ENCODE assay signal across 1 cellular context in the genomic region with DNA sequence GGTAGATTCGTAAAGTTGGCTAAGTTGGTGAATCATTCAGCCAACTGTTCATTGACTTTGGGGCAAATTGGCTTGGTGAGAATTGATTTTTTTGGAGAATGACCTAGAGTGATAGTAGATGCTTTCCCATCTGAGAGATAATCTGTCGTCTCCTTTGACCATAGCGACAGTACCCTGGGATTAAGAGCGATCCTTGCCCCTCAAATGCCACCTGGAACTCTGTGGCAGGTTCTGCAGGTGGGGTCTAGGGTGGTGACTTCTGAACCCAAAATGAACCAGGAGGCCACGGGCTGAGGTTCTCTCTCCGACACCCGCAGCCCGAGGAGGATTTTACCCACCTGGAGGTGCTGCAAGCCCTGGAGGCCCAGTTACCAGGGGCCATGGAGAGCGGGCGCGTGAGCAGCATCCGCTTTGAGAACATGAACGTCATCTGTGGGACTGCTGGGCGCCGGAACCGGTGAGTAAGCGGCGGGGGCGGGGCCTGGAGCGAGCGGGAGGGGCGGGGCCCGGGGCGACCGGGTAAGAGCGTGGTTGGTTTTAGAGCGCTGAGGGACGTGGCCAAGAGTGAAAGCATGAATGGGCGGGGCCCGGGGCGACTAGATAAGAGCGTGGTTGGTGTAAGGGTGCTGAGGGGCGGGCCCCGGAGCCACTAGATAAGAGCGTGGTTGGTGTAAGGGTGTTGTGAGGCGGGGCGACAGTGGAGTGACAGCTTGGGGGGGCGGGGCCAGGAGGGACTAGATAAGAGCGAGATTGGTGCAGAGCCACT.
TF ChIP-seq lines count a peak whose summit lies in the region.

No MANE protein-coding gene starts in this region.

TF ChIP-seq in K562, 482 proteins besides CTCF, POLR2A, EP300 and RAD21 (continued from another document and continues in another):
- TF ChIP-seq, protein P1, sequence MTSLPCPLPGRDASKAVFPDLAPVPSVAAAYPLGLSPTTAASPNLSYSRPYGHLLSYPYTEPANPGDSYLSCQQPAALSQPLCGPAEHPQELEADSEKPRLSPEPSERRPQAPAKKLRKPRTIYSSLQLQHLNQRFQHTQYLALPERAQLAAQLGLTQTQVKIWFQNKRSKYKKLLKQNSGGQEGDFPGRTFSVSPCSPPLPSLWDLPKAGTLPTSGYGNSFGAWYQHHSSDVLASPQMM (CRISPR knock-in tag; IDR thresholded peaks at IDR 0.05), result no peak
- no peak for TF ChIP-seq KAT8 (IDR thresholded peaks at IDR 0.05; ENCODE audit: low read depth)
- TF ChIP-seq JUN (IDR thresholded peaks at IDR 0.05; ENCODE audit: borderline replicate concordance, low read depth, low read length), result no peak
- TF ChIP-seq JUN (CRISPR knock-in tag; IDR thresholded peaks at IDR 0.05; ENCODE audit: borderline replicate concordance), result no peak
- no peak for TF ChIP-seq KDM1A (IDR thresholded peaks at IDR 0.05)
- TF ChIP-seq, protein P2, sequence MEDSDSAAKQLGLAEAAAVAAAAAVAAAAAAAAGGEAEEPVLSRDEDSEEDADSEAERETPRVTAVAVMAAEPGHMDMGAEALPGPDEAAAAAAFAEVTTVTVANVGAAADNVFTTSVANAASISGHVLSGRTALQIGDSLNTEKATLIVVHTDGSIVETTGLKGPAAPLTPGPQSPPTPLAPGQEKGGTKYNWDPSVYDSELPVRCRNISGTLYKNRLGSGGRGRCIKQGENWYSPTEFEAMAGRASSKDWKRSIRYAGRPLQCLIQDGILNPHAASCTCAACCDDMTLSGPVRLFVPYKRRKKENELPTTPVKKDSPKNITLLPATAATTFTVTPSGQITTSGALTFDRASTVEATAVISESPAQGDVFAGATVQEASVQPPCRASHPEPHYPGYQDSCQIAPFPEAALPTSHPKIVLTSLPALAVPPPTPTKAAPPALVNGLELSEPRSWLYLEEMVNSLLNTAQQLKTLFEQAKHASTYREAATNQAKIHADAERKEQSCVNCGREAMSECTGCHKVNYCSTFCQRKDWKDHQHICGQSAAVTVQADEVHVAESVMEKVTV (CRISPR knock-in tag; IDR thresholded peaks at IDR 0.05), result no peak
- TF ChIP-seq HSF4 (CRISPR knock-in tag; IDR thresholded peaks at IDR 0.05; ENCODE audit: borderline replicate concordance), result no peak
- no peak for TF ChIP-seq FUS (optimal IDR thresholded peaks at IDR 0.05; ENCODE audit: low read depth, low read length)
- no peak for TF ChIP-seq RFX7 (CRISPR knock-in tag; IDR thresholded peaks at IDR 0.05)
- TF ChIP-seq, protein P3, sequence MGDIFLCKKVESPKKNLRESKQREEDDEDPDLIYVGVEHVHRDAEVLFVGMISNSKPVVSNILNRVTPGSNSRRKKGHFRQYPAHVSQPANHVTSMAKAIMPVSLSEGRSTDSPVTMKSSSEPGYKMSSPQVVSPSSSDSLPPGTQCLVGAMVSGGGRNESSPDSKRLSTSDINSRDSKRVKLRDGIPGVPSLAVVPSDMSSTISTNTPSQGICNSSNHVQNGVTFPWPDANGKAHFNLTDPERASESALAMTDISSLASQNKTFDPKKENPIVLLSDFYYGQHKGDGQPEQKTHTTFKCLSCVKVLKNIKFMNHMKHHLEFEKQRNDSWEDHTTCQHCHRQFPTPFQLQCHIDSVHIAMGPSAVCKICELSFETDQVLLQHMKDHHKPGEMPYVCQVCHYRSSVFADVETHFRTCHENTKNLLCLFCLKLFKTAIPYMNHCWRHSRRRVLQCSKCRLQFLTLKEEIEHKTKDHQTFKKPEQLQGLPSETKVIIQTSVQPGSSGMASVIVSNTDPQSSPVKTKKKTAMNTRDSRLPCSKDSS (IDR thresholded peaks at IDR 0.05; ENCODE audit: low read depth, partially characterized antibody), result no peak
- TF ChIP-seq HNRNPUL1 (IDR thresholded peaks at IDR 0.05; ENCODE audit: low read length), result no peak
- TF ChIP-seq HMG20B (CRISPR knock-in tag; IDR thresholded peaks at IDR 0.05), result no peak
- TF ChIP-seq, protein P4, sequence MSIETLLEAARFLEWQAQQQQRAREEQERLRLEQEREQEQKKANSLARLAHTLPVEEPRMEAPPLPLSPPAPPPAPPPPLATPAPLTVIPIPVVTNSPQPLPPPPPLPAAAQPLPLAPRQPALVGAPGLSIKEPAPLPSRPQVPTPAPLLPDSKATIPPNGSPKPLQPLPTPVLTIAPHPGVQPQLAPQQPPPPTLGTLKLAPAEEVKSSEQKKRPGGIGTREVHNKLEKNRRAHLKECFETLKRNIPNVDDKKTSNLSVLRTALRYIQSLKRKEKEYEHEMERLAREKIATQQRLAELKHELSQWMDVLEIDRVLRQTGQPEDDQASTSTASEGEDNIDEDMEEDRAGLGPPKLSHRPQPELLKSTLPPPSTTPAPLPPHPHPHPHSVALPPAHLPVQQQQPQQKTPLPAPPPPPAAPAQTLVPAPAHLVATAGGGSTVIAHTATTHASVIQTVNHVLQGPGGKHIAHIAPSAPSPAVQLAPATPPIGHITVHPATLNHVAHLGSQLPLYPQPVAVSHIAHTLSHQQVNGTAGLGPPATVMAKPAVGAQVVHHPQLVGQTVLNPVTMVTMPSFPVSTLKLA (conservative IDR thresholded peaks at IDR 0.05), result peak; percentile 35; a peak in 2 of 4 replicates
- TF ChIP-seq, protein P5, sequence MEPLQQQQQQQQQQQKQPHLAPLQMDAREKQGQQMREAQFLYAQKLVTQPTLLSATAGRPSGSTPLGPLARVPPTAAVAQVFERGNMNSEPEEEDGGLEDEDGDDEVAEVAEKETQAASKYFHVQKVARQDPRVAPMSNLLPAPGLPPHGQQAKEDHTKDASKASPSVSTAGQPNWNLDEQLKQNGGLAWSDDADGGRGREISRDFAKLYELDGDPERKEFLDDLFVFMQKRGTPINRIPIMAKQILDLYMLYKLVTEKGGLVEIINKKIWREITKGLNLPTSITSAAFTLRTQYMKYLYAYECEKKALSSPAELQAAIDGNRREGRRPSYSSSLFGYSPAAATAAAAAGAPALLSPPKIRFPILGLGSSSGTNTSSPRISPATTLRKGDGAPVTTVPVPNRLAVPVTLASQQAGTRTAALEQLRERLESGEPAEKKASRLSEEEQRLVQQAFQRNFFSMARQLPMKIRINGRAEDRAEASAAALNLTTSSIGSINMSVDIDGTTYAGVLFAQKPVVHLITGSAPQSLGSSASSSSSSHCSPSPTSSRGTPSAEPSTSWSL (CRISPR knock-in tag; IDR thresholded peaks at IDR 0.05; ENCODE audit: borderline replicate concordance), result no peak
- TF ChIP-seq, protein P6, sequence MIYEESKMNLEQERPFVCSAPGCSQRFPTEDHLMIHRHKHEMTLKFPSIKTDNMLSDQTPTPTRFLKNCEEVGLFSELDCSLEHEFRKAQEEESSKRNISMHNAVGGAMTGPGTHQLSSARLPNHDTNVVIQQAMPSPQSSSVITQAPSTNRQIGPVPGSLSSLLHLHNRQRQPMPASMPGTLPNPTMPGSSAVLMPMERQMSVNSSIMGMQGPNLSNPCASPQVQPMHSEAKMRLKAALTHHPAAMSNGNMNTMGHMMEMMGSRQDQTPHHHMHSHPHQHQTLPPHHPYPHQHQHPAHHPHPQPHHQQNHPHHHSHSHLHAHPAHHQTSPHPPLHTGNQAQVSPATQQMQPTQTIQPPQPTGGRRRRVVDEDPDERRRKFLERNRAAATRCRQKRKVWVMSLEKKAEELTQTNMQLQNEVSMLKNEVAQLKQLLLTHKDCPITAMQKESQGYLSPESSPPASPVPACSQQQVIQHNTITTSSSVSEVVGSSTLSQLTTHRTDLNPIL (CRISPR knock-in tag; IDR thresholded peaks at IDR 0.05), result peak; percentile 12; the same call in 1 of the 2 replicates
- TF ChIP-seq SIN3A (IDR thresholded peaks at IDR 0.05; ENCODE audit: borderline replicate concordance in 2 of 2, control insufficient read depth in 1 of 2, low read depth in 2 of 2, low read length in 2 of 2), result no peak; a peak in 1 of 4 replicates
- peak; percentile 30; the same call in 1 of the 2 replicates for TF ChIP-seq MYC (IDR thresholded peaks at IDR 0.05; ENCODE audit: low read depth, low read length)
- peak; percentile 73; the same call in 1 of the 2 replicates for TF ChIP-seq MYC (CRISPR knock-in tag; IDR thresholded peaks at IDR 0.05; ENCODE audit: borderline replicate concordance, low read depth)
- TF ChIP-seq, protein P7, sequence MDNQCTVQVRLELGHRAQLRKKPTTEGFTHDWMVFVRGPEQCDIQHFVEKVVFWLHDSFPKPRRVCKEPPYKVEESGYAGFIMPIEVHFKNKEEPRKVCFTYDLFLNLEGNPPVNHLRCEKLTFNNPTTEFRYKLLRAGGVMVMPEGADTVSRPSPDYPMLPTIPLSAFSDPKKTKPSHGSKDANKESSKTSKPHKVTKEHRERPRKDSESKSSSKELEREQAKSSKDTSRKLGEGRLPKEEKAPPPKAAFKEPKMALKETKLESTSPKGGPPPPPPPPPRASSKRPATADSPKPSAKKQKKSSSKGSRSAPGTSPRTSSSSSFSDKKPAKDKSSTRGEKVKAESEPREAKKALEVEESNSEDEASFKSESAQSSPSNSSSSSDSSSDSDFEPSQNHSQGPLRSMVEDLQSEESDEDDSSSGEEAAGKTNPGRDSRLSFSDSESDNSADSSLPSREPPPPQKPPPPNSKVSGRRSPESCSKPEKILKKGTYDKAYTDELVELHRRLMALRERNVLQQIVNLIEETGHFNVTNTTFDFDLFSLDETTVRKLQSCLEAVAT (IDR thresholded peaks at IDR 0.05), result no peak
- TF ChIP-seq SUPT5H (IDR thresholded peaks at IDR 0.05), result peak; percentile 12
- TF ChIP-seq STAT5A (IDR thresholded peaks at IDR 0.05; ENCODE audit: borderline replicate concordance, low read length), result no peak
- no peak for TF ChIP-seq ELF1 (tag; IDR thresholded peaks at IDR 0.05)
- TF ChIP-seq SAP30 (IDR thresholded peaks at IDR 0.05; ENCODE audit: borderline replicate concordance, insufficient read depth, low read depth, low read length, poor library complexity, severe bottlenecking), result peak; percentile 41
- TF ChIP-seq, protein P8, sequence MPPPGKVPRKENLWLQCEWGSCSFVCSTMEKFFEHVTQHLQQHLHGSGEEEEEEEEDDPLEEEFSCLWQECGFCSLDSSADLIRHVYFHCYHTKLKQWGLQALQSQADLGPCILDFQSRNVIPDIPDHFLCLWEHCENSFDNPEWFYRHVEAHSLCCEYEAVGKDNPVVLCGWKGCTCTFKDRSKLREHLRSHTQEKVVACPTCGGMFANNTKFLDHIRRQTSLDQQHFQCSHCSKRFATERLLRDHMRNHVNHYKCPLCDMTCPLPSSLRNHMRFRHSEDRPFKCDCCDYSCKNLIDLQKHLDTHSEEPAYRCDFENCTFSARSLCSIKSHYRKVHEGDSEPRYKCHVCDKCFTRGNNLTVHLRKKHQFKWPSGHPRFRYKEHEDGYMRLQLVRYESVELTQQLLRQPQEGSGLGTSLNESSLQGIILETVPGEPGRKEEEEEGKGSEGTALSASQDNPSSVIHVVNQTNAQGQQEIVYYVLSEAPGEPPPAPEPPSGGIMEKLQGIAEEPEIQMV (tag; conservative IDR thresholded peaks at IDR 0.05; ENCODE audit: low read depth), result no peak
- peak; percentile 89 for TF ChIP-seq SMAD1 (IDR thresholded peaks at IDR 0.05; ENCODE audit: low read depth, low read length, partially characterized antibody)
- TF ChIP-seq FOXP1 (CRISPR knock-in tag; IDR thresholded peaks at IDR 0.05), result no peak
- TF ChIP-seq TSC22D4 (tag; IDR thresholded peaks at IDR 0.05), result no peak
- no peak for TF ChIP-seq ZBTB17 (CRISPR knock-in tag; IDR thresholded peaks at IDR 0.05)
- peak; percentile 78 for TF ChIP-seq ELF2 (CRISPR knock-in tag; IDR thresholded peaks at IDR 0.05)
- TF ChIP-seq, protein P9, sequence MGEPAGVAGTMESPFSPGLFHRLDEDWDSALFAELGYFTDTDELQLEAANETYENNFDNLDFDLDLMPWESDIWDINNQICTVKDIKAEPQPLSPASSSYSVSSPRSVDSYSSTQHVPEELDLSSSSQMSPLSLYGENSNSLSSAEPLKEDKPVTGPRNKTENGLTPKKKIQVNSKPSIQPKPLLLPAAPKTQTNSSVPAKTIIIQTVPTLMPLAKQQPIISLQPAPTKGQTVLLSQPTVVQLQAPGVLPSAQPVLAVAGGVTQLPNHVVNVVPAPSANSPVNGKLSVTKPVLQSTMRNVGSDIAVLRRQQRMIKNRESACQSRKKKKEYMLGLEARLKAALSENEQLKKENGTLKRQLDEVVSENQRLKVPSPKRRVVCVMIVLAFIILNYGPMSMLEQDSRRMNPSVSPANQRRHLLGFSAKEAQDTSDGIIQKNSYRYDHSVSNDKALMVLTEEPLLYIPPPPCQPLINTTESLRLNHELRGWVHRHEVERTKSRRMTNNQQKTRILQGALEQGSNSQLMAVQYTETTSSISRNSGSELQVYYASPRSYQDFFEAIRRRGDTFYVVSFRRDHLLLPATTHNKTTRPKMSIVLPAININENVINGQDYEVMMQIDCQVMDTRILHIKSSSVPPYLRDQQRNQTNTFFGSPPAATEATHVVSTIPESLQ (CRISPR knock-in tag; IDR thresholded peaks at IDR 0.05), result no peak
- TF ChIP-seq MAZ (CRISPR knock-in tag; conservative IDR thresholded peaks at IDR 0.05 in 1 of 2, IDR thresholded peaks at IDR 0.05 in 1 of 2), result peak in 1 of 2 experiments; percentile 74; a peak in 3 of 4 replicates
- TF ChIP-seq ZKSCAN3 (CRISPR knock-in tag; IDR thresholded peaks at IDR 0.05), result no peak
- TF ChIP-seq, protein P10, sequence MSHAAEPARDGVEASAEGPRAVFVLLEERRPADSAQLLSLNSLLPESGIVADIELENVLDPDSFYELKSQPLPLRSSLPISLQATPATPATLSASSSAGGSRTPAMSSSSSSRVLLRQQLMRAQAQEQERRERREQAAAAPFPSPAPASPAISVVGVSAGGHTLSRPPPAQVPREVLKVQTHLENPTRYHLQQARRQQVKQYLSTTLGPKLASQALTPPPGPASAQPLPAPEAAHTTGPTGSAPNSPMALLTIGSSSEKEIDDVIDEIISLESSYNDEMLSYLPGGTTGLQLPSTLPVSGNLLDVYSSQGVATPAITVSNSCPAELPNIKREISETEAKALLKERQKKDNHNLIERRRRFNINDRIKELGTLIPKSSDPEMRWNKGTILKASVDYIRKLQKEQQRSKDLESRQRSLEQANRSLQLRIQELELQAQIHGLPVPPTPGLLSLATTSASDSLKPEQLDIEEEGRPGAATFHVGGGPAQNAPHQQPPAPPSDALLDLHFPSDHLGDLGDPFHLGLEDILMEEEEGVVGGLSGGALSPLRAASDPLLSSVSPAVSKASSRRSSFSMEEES (CRISPR knock-in tag; IDR thresholded peaks at IDR 0.05), result no peak
- TF ChIP-seq ZNF717 (CRISPR knock-in tag; IDR thresholded peaks at IDR 0.05), result no peak
- TF ChIP-seq ZNF408 (CRISPR knock-in tag; IDR thresholded peaks at IDR 0.05; ENCODE audit: low read depth), result no peak
- TF ChIP-seq, protein P11, sequence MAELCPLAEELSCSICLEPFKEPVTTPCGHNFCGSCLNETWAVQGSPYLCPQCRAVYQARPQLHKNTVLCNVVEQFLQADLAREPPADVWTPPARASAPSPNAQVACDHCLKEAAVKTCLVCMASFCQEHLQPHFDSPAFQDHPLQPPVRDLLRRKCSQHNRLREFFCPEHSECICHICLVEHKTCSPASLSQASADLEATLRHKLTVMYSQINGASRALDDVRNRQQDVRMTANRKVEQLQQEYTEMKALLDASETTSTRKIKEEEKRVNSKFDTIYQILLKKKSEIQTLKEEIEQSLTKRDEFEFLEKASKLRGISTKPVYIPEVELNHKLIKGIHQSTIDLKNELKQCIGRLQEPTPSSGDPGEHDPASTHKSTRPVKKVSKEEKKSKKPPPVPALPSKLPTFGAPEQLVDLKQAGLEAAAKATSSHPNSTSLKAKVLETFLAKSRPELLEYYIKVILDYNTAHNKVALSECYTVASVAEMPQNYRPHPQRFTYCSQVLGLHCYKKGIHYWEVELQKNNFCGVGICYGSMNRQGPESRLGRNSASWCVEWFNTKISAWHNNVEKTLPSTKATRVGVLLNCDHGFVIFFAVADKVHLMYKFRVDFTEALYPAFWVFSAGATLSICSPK (IDR thresholded peaks at IDR 0.05; ENCODE audit: borderline replicate concordance), result no peak
- no peak for TF ChIP-seq CHD1 (IDR thresholded peaks at IDR 0.05; ENCODE audit: low read length)
- TF ChIP-seq GTF2E2 (tag; IDR thresholded peaks at IDR 0.05), result peak; percentile 97
- TF ChIP-seq POLR2AphosphoS5 (IDR thresholded peaks at IDR 0.05; ENCODE audit: control insufficient read depth, insufficient read depth, low read depth, low read length), result peak; percentile 90
- TF ChIP-seq ZNF57 (CRISPR knock-in tag; IDR thresholded peaks at IDR 0.05), result no peak
- TF ChIP-seq LARP7 (IDR thresholded peaks at IDR 0.05), result no peak
